ENCODE assay signal across 14 cellular contexts in genomic region chr17:56031636-56032035, GRCh38.
"Had no signal": no experiment of that assay in that cellular context is flagged by ENCODE, and none has a peak within 500 bp of the region (broad histone marks: within the 10 kb centered on the region; RNA-seq: fewer than 3 reads in every experiment).

No MANE protein-coding gene starts in this region.

- H3K9me3 Mint-ChIP-seq: activated naive CD4-positive, alpha-beta T cell treated with anti-CD3 and anti-CD28 coated beads, Interleukin-2, amount 50 U/mL, for 24 hours; mesothelial cell of epicardium; type B pancreatic cell had no signal

- ATAC-seq: activated CD4-positive, CD25-positive, alpha-beta regulatory T cell treated with anti-CD3 and anti-CD28 coated beads, Interleukin-2, amount 50 U/mL, for 24 hours; body of pancreas; left colon; right cardiac atrium had no signal

- H3K36me3 Mint-ChIP-seq: activated naive CD4-positive, alpha-beta T cell treated with anti-CD3 and anti-CD28 coated beads, Interleukin-2, amount 50 U/mL, for 24 hours; mesothelial cell of epicardium; type B pancreatic cell had no signal

- H3K4me1 Mint-ChIP-seq: activated naive CD4-positive, alpha-beta T cell treated with anti-CD3 and anti-CD28 coated beads, Interleukin-2, amount 50 U/mL, for 24 hours; mesothelial cell of epicardium had no signal

- DNase-seq: activated effector memory CD4-positive, alpha-beta T cell treated with Interleukin-2 at 50 U/mL for 16 hours; activated T-cell treated with anti-CD3 and anti-CD28 coated beads, Interleukin-2, amount 50 U/mL, for 1 hour; amygdala; body of pancreas; colonic mucosa; left colon; right cardiac atrium; stimulated activated CD4-positive, alpha-beta T cell treated with anti-CD3 and anti-CD28 coated beads, Interleukin-15, amount 100 ng/mL, for 24 hours; stimulated activated CD4-positive, alpha-beta T cell treated with anti-CD3 and anti-CD28 coated beads, Interleukin-4, amount 100 ng/mL, for 1 hour; stimulated activated naive CD4-positive, alpha-beta T cell treated with Interleukin-2 at 50 U/mL for 16 hours had no signal

- H3K4me3 Mint-ChIP-seq: activated naive CD4-positive, alpha-beta T cell treated with anti-CD3 and anti-CD28 coated beads, Interleukin-2, amount 50 U/mL, for 24 hours; mesothelial cell of epicardium; type B pancreatic cell had no signal

- H3K27ac Mint-ChIP-seq: activated naive CD4-positive, alpha-beta T cell treated with anti-CD3 and anti-CD28 coated beads, Interleukin-2, amount 50 U/mL, for 24 hours; mesothelial cell of epicardium; type B pancreatic cell had no signal
